In the genomic region with DNA sequence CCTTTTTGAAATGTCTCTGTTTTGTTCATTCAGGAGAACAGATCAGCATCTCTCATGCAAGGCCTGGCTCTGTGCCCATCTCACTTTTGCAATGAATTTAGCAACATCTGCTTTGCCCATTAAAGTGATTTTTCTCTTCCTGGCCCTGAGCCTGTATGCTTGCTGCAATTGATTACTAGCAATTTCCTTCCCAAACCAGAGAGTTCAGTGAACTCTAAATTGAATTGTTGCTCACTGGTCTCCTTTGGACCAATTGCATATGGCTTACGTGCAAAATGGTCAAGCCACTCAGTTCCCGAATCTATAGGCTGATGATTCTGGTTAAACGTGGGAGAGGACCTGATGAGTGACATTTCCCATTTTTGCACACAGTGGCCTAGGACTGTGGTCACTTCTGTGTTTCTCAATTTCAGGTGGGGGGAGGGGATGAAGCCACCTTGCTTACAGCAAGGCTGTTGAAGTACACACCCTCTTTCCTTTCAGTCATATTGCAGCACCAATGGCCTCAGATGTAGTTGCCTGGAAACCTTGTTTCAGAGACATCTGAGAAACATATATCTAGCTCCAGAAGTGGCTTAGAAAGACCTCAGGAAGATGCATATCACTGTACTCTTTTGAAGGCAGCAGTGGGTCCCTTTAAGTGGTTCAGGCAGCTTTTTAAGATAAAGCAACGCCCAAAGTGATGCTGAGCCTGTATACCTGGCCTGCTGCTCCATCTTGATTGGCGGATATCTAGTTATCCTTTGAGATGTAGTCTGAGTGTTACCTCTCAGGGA, we compare ENCODE assay signal across 8 cellular contexts.
DNase-seq lines count a peak whose midpoint lies in the region; ATAC-seq and TF ChIP-seq lines count a peak whose summit lies in the region.

No MANE protein-coding gene starts in this region.

- no peaks in the 10 kb centered on the region for H4K20me1 ChIP-seq in fibroblast of lung (ENCODE audit: control insufficient read depth, extremely low read depth, insufficient read depth, low read length)

- H3K9me3 Mint-ChIP-seq in osteocyte (ENCODE audit: unreplicated experiment) = peaks cover 5% of the 10 kb centered on the region

- no peaks in the 10 kb centered on the region for H3K36me3 Mint-ChIP-seq in osteocyte (ENCODE audit: unreplicated experiment)

- H3K4me2 ChIP-seq in fibroblast of lung (ENCODE audit: extremely low read depth, insufficient read depth, low read length) = no peak overlapping the region

- H3K4me1 ChIP-seq in fibroblast of lung (ENCODE audit: control insufficient read depth, extremely low read depth, insufficient read depth, low read length) = peaks cover 21% of the 10 kb centered on the region
- H3K4me1 ChIP-seq in stomach = peaks cover 25 to 36% (median 33%) of the 10 kb centered on the region in 4 donors

- H3K27me3 ChIP-seq in fibroblast of lung (ENCODE audit: control insufficient read depth, insufficient read depth, low read length) = no peaks in the 10 kb centered on the region
- H3K27me3 ChIP-seq in stomach = no peaks in the 10 kb centered on the region

- no peaks in the 10 kb centered on the region for H3K27me3 Mint-ChIP-seq in osteocyte (ENCODE audit: unreplicated experiment)

- no peak for TF ChIP-seq POLR2A in stomach (IDR thresholded peaks at IDR 0.05)

- intact Hi-C loops in stomach (cut with DNase I; ENCODE audit: low total_unique reads) = no loop called here

- no peak overlapping the region for H3K9ac ChIP-seq in fibroblast of lung (ENCODE audit: insufficient read depth, low read length)

- H3K4me3 Mint-ChIP-seq in osteocyte (ENCODE audit: unreplicated experiment) = no peak overlapping the region

- H3K4me1 Mint-ChIP-seq in osteocyte (ENCODE audit: unreplicated experiment) = peaks cover 25% of the 10 kb centered on the region

- H3K79me2 ChIP-seq in fibroblast of lung (ENCODE audit: control insufficient read depth, insufficient read depth, low read length) = no peaks in the 10 kb centered on the region

- H3K9me3 ChIP-seq in fibroblast of lung (ENCODE audit: control insufficient read depth, insufficient read depth, low read depth, low read length) = no peaks in the 10 kb centered on the region
- no peaks in the 10 kb centered on the region for H3K9me3 ChIP-seq in stomach

- no peak for TF ChIP-seq EP300 in stomach (IDR thresholded peaks at IDR 0.05)

- H3K27ac ChIP-seq in fibroblast of lung (ENCODE audit: insufficient read depth, low read length) (no peak overlapping the region), stomach (peak overlapping the region in 3 of 5 donors; percentile 23 to 83 (median 76))

- H3K36me3 ChIP-seq in fibroblast of lung (ENCODE audit: control insufficient read depth, insufficient read depth, low read length) (no peaks in the 10 kb centered on the region), stomach (no peaks in the 10 kb centered on the region)

- ATAC-seq in GM18867 (IDR thresholded peaks at IDR 0.05; ENCODE audit: unreplicated experiment) (peak; percentile 66), HG03039 (IDR thresholded peaks at IDR 0.05; ENCODE audit: unreplicated experiment) (peak; percentile 50)

- H3K4me3 ChIP-seq in fibroblast of lung (replicated peaks in 1 of 4; ENCODE audit: control extremely low read depth in 1 of 4, insufficient read depth in 1 of 4, low read depth in 3 of 4, low read length in 4 of 4) (no peak overlapping the region), stomach (no peak overlapping the region)

- TF ChIP-seq CTCF in AG09319 (IDR thresholded peaks at IDR 0.05; ENCODE audit: low read depth, low read length) (no peak), fibroblast of lung (conservative IDR thresholded peaks at IDR 0.05 in 1 of 2, IDR thresholded peaks at IDR 0.05 in 1 of 2; ENCODE audit: low read depth in 1 of 2, low read length in 2 of 2) (no peak), stomach (IDR thresholded peaks at IDR 0.05) (no peak), osteocyte (IDR thresholded peaks at IDR 0.05) (no peak)

- H2AFZ ChIP-seq in fibroblast of lung (ENCODE audit: low read length) = no peak overlapping the region

- WGBS in stomach, 5 donors = 59 to 84% (median 76%) methylated on average over 5 of the region's 5 CpGs

- H3K27ac Mint-ChIP-seq in osteocyte (ENCODE audit: unreplicated experiment) = no peak overlapping the region

- peak; percentile 88 for DNase-seq in AG09319 (ENCODE audit: extremely low read depth, low read depth)
- DNase-seq in SK-N-DZ (ENCODE audit: low spot score) = peak; percentile 65
- peak; percentile 25 to 90 for DNase-seq in fibroblast of lung (ENCODE audit: low read depth in 2 of 2)
- peak; percentile 64 for DNase-seq in stomach
- DNase-seq in osteocyte (ENCODE audit: extremely low spot score, unreplicated experiment) = no peak
- no peak for DNase-seq in GDM1 (lab: John Stamatoyannopoulos, UW)

Comparison
In these comparisons a context has a peak if more than half of its experiments do, and no peak if none do; other contexts are left out.
1. DNase-seq: peak in AG09319 (single experiment), SK-N-DZ (single experiment), fibroblast of lung (2 of 2) and stomach (single experiment); none in osteocyte (single experiment) and GDM1 (single experiment).